In genomic region chr7:53218730-53219504, GRCh38 we compare ENCODE assay signal across 1 cellular context.
TF ChIP-seq lines count a peak whose summit lies in the region.

No MANE protein-coding gene starts in this region.

TF ChIP-seq in WTC11, 78 proteins besides CTCF, POLR2A, EP300 and RAD21 (continued from another document):
- TF ChIP-seq E2F4 (CRISPR knock-in tag; IDR thresholded peaks at IDR 0.05; ENCODE audit: borderline replicate concordance, low read depth) (no peak), STAT6 (CRISPR knock-in tag; conservative IDR thresholded peaks at IDR 0.05; ENCODE audit: low read depth) (no peak), E2F5 (CRISPR knock-in tag; IDR thresholded peaks at IDR 0.05) (no peak), GRHL2 (CRISPR knock-in tag; IDR thresholded peaks at IDR 0.05; ENCODE audit: insufficient replicate concordance, severe bottlenecking) (no peak), CREM (CRISPR knock-in tag; IDR thresholded peaks at IDR 0.05) (no peak), ZNF425 (CRISPR knock-in tag; conservative IDR thresholded peaks at IDR 0.05) (no peak)
